In the genomic region with DNA sequence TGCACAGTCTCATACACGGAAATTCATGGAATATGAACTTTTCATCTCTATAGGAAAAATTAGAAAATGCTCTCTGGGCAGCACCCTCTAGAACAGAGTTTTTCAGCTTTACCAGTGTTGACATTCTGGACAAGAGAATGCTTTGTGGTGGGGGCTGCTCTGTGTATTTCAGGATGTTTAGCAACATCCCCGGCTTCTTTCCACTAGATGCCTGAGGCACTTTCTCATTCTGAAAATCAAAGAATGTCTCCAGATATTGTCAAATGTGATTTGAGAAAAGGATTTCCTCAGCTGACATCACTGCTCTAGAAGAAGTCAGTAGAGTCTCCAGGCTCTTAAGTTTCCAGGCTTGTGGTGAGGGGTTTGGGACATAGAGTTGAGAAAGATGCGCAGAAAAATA, we compare ENCODE assay signal across 16 cellular contexts.
DNase-seq lines count a peak whose midpoint lies in the region; ATAC-seq and TF ChIP-seq lines count a peak whose summit lies in the region.
"Had no signal": no experiment of that assay in that cellular context is flagged by ENCODE, and none has a peak within 500 bp of the region (broad histone marks: within the 10 kb centered on the region; RNA-seq: fewer than 3 reads in every experiment).

No MANE protein-coding gene starts in this region.

- H3K27ac ChIP-seq in GM23248, result peak overlapping the region; percentile 57
- H3K27ac ChIP-seq in SK-N-SH (ENCODE audit: low read depth in 2 of 2, low read length in 1 of 2), result peak overlapping the region; percentile 44 to 47; a peak in 3 of 4 replicates

- 26 to 27% methylated on average over 3 of the region's 3 CpGs for WGBS in GM23248 (ENCODE audit: low coverage in 1 of 2, low lambda C conversion rate in 2 of 2, missing lambda C conversion rate in 2 of 2), 2 experiments
- whole genome bisulfite sequencing in SK-N-SH (ENCODE audit: low lambda C conversion rate), result 10% methylated on average over 3 of the region's 3 CpGs

- H4K20me1 ChIP-seq in GM23248 (ENCODE audit: insufficient read depth), result no peaks in the 10 kb centered on the region; the same call in 1 of the 2 replicates
- no peaks in the 10 kb centered on the region for H4K20me1 ChIP-seq in SK-N-SH (ENCODE audit: insufficient read depth)

- H3K27ac Mint-ChIP-seq in activated CD4-positive, alpha-beta memory T cell treated with anti-CD3 and anti-CD28 coated beads, Interleukin-2, amount 10 ng/mL, durations not matched to agents 7 days and 5 days, result no peak overlapping the region
- H3K27ac Mint-ChIP-seq in activated T-helper 17 cell treated with anti-CD3 and anti-CD28 coated beads, Interleukin-2, amount 50 U/mL, for 72 hours, result no peak overlapping the region
- H3K27ac Mint-ChIP-seq: activated CD4-positive, alpha-beta T cell treated with anti-CD3 and anti-CD28 coated beads for 36 hours; activated T-cell treated with anti-CD3 and anti-CD28 coated beads, Interleukin-2, amount 50 U/mL, for 24 hours; natural killer cell treated with Interleukin-12 subunit alpha and Interleukin-12 subunit beta and Interleukin-15 and Interleukin-18, amount 100 ng/mL, for 72 hours; T-helper 17 cell had no signal

- H3K79me2 ChIP-seq in GM23248 (ENCODE audit: insufficient read depth) (no peaks in the 10 kb centered on the region), SK-N-SH (ENCODE audit: insufficient read depth) (no peaks in the 10 kb centered on the region)

- no peaks in the 10 kb centered on the region for H3K36me3 ChIP-seq in GM23248 (ENCODE audit: low read depth)
- H3K36me3 ChIP-seq in SK-N-SH (replicated peaks in 1 of 2; ENCODE audit: control insufficient read depth in 1 of 2, insufficient read depth in 2 of 2, low read length in 1 of 2), result no peaks in the 10 kb centered on the region
- H3K36me3 ChIP-seq in skeletal muscle satellite cell (ENCODE audit: insufficient read depth, low read length), result no peaks in the 10 kb centered on the region

- H3K4me1 ChIP-seq in GM23248 (ENCODE audit: insufficient read depth), result peaks cover 26% of the 10 kb centered on the region
- H3K4me1 ChIP-seq in SK-N-SH (ENCODE audit: control insufficient read depth in 1 of 2, insufficient read depth in 2 of 2, low read depth in 1 of 2, low read length in 1 of 2), result peaks cover 0 to 7% of the 10 kb centered on the region in 2 experiments; a peak in 2 of 4 replicates
- H3K4me1 ChIP-seq in skeletal muscle satellite cell (ENCODE audit: control insufficient read depth, insufficient read depth, low read length), result peaks cover 20% of the 10 kb centered on the region

- CTCF ChIA-PET in SK-N-SH (lab: Yijun Ruan, JAX), result no interaction called here
- CTCF ChIA-PET in activated CD4-positive, alpha-beta memory T cell treated with anti-CD3 and anti-CD28 coated beads, Interleukin-2, amount 10 ng/mL, durations not matched to agents 7 days and 5 days (lab: Charles Lee), result no interaction called here

- TF ChIP-seq EP300 in SK-N-SH (IDR thresholded peaks at IDR 0.05; ENCODE audit: borderline replicate concordance in 1 of 2, low read depth in 1 of 2, low read length in 1 of 2), result no peak

- peaks cover 15% of the 10 kb centered on the region for H3K9me3 Mint-ChIP-seq in activated CD4-positive, alpha-beta memory T cell treated with anti-CD3 and anti-CD28 coated beads, Interleukin-2, amount 10 ng/mL, durations not matched to agents 7 days and 5 days
- peaks cover 10% of the 10 kb centered on the region for H3K9me3 Mint-ChIP-seq in activated T-helper 17 cell treated with anti-CD3 and anti-CD28 coated beads, Interleukin-2, amount 50 U/mL, for 72 hours

- H3K4me1 Mint-ChIP-seq in activated CD4-positive, alpha-beta memory T cell treated with anti-CD3 and anti-CD28 coated beads, Interleukin-2, amount 10 ng/mL, durations not matched to agents 7 days and 5 days, result no peaks in the 10 kb centered on the region
- no peaks in the 10 kb centered on the region for H3K4me1 Mint-ChIP-seq in activated T-helper 17 cell treated with anti-CD3 and anti-CD28 coated beads, Interleukin-2, amount 50 U/mL, for 72 hours
- H3K4me1 Mint-ChIP-seq: activated CD4-positive, alpha-beta T cell treated with anti-CD3 and anti-CD28 coated beads for 36 hours; T-helper 17 cell had no signal

- ATAC-seq in activated T-helper 17 cell treated with anti-CD3 and anti-CD28 coated beads, Interleukin-2, amount 50 U/mL, for 72 hours (replicated peaks), result no peak
- ATAC-seq: activated CD4-positive, alpha-beta T cell treated with anti-CD3 and anti-CD28 coated beads for 36 hours; natural killer cell treated with Interleukin-12 subunit alpha and Interleukin-12 subunit beta and Interleukin-15 and Interleukin-18, amount 100 ng/mL, for 72 hours; T-helper 17 cell had no signal

- in situ Hi-C loops in GM23248 (cut with MboI), result no loop called here

- peak overlapping the region; percentile 43 for H3K4me3 ChIP-seq in GM23248
- no peak overlapping the region for H3K4me3 ChIP-seq in SK-N-SH (ENCODE audit: low read depth in 2 of 2, low read length in 1 of 2)
- no peak overlapping the region for H3K4me3 ChIP-seq in fibroblast of villous mesenchyme (ENCODE audit: low read depth, low read length)
- H3K4me3 ChIP-seq in skeletal muscle satellite cell (ENCODE audit: low read length), result peak overlapping the region; percentile 31

- H3K9ac ChIP-seq in GM23248 (peak overlapping the region; percentile 26; the same call in 1 of the 2 replicates), SK-N-SH (no peak overlapping the region), skeletal muscle satellite cell (ENCODE audit: low read depth, low read length) (peak overlapping the region; percentile 40)

- TF ChIP-seq CTCF in SK-N-SH (IDR thresholded peaks at IDR 0.05), result no peak
- TF ChIP-seq CTCF in fibroblast of villous mesenchyme (IDR thresholded peaks at IDR 0.05; ENCODE audit: insufficient read depth, low read depth, low read length), result no peak

- POLR2A ChIA-PET in SK-N-SH (lab: Yijun Ruan, JAX), result no interaction called here
- POLR2A ChIA-PET in activated CD4-positive, alpha-beta memory T cell treated with anti-CD3 and anti-CD28 coated beads, Interleukin-2, amount 10 ng/mL, durations not matched to agents 7 days and 5 days (lab: Charles Lee), result no interaction called here

- H2AFZ ChIP-seq in GM23248 (no peak overlapping the region), SK-N-SH (ENCODE audit: low read depth) (no peak overlapping the region)

- H3K27me3 ChIP-seq in GM23248 (replicated peaks; ENCODE audit: insufficient read depth) (no peaks in the 10 kb centered on the region), SK-N-SH (ENCODE audit: insufficient read depth) (no peaks in the 10 kb centered on the region), skeletal muscle satellite cell (ENCODE audit: control insufficient read depth, insufficient read depth, low read length) (no peaks in the 10 kb centered on the region)

- no peaks in the 10 kb centered on the region for H3K36me3 Mint-ChIP-seq in activated CD4-positive, alpha-beta memory T cell treated with anti-CD3 and anti-CD28 coated beads, Interleukin-2, amount 10 ng/mL, durations not matched to agents 7 days and 5 days (ENCODE audit: low read depth)
- no peaks in the 10 kb centered on the region for H3K36me3 Mint-ChIP-seq in activated T-helper 17 cell treated with anti-CD3 and anti-CD28 coated beads, Interleukin-2, amount 50 U/mL, for 72 hours (ENCODE audit: low read depth)

- no peaks in the 10 kb centered on the region for H3K9me2 ChIP-seq in GM23248 (ENCODE audit: insufficient read depth)
- no peaks in the 10 kb centered on the region for H3K9me2 ChIP-seq in SK-N-SH

- no peak for TF ChIP-seq RAD21 in SK-N-SH (IDR thresholded peaks at IDR 0.05; ENCODE audit: low read length)

- H3F3A ChIP-seq in GM23248 (ENCODE audit: insufficient read depth), result peaks cover 27% of the 10 kb centered on the region
- peaks cover 14% of the 10 kb centered on the region for H3F3A ChIP-seq in SK-N-SH (replicated peaks; ENCODE audit: insufficient read depth)

- DNase-seq in GM23248 (peak; percentile 50), SK-N-SH (no peak), fibroblast of villous mesenchyme (ENCODE audit: low read depth) (peak; percentile 52), NCI-H524 (lab: John Stamatoyannopoulos, UW) (no peak)
- no peak for DNase-seq in activated CD4-positive, alpha-beta memory T cell treated with anti-CD3 and anti-CD28 coated beads, Interleukin-2, amount 10 ng/mL, durations not matched to agents 7 days and 5 days
- DNase-seq: activated CD4-positive, alpha-beta T cell treated with anti-CD3 and anti-CD28 coated beads for 36 hours; activated T-cell treated with anti-CD3 and anti-CD28 coated beads, Interleukin-2, amount 50 U/mL, for 24 hours; amygdala; left cardiac atrium; NCI-H1092; NCI-H2227 treated with DMSO at 0.1 percent for 48 hours; stimulated activated naive CD4-positive, alpha-beta T cell treated with Interleukin-2 at 50 U/mL for 16 hours; T-helper 17 cell had no signal

- H3K4me2 ChIP-seq in GM23248 (ENCODE audit: unreplicated experiment) (peak overlapping the region; percentile 67), SK-N-SH (peak overlapping the region; percentile 60), skeletal muscle satellite cell (ENCODE audit: low read length) (peak overlapping the region; percentile 72)

- H3K4me3 Mint-ChIP-seq in activated CD4-positive, alpha-beta memory T cell treated with anti-CD3 and anti-CD28 coated beads, Interleukin-2, amount 10 ng/mL, durations not matched to agents 7 days and 5 days, result no peak overlapping the region
- H3K4me3 Mint-ChIP-seq in activated T-helper 17 cell treated with anti-CD3 and anti-CD28 coated beads, Interleukin-2, amount 50 U/mL, for 72 hours, result no peak overlapping the region
- H3K4me3 Mint-ChIP-seq: activated CD4-positive, alpha-beta T cell treated with anti-CD3 and anti-CD28 coated beads for 36 hours; activated T-cell treated with anti-CD3 and anti-CD28 coated beads, Interleukin-2, amount 50 U/mL, for 24 hours; natural killer cell treated with Interleukin-12 subunit alpha and Interleukin-12 subunit beta and Interleukin-15 and Interleukin-18, amount 100 ng/mL, for 72 hours; T-helper 17 cell had no signal

- H3K27me3 Mint-ChIP-seq in activated CD4-positive, alpha-beta memory T cell treated with anti-CD3 and anti-CD28 coated beads, Interleukin-2, amount 10 ng/mL, durations not matched to agents 7 days and 5 days, result no peaks in the 10 kb centered on the region
- H3K27me3 Mint-ChIP-seq in activated T-helper 17 cell treated with anti-CD3 and anti-CD28 coated beads, Interleukin-2, amount 50 U/mL, for 72 hours, result no peaks in the 10 kb centered on the region
- H3K27me3 Mint-ChIP-seq: activated CD4-positive, alpha-beta T cell treated with anti-CD3 and anti-CD28 coated beads for 36 hours; activated T-cell treated with anti-CD3 and anti-CD28 coated beads, Interleukin-2, amount 50 U/mL, for 24 hours; natural killer cell treated with Interleukin-12 subunit alpha and Interleukin-12 subunit beta and Interleukin-15 and Interleukin-18, amount 100 ng/mL, for 72 hours; T-helper 17 cell had no signal

- H3K9me3 ChIP-seq in GM23248 (ENCODE audit: low read depth), result no peaks in the 10 kb centered on the region
- no peaks in the 10 kb centered on the region for H3K9me3 ChIP-seq in SK-N-SH
- H3K9me3 ChIP-seq in skeletal muscle satellite cell (replicated peaks; ENCODE audit: low read length), result no peaks in the 10 kb centered on the region

Comparison
In these comparisons a context has a peak if more than half of its experiments do, and no peak if none do; other contexts are left out.
1. DNase-seq: peak in GM23248 (single experiment) and fibroblast of villous mesenchyme (single experiment); none in SK-N-SH (single experiment), NCI-H524 (0 of 2) and activated CD4-positive, alpha-beta memory T cell treated with anti-CD3 and anti-CD28 coated beads, Interleukin-2, amount 10 ng/mL, durations not matched to agents 7 days and 5 days (single experiment).
2. H3K4me3 ChIP-seq: peak in GM23248 (single experiment) and skeletal muscle satellite cell (single experiment); none in SK-N-SH (0 of 2) and fibroblast of villous mesenchyme (single experiment).
3. Peak in every context shown above with its lines, with median percentiles within 50 percentile points of each other: H3K4me2 ChIP-seq.